ENCODE assay signal across 1 cellular context in the genomic region with DNA sequence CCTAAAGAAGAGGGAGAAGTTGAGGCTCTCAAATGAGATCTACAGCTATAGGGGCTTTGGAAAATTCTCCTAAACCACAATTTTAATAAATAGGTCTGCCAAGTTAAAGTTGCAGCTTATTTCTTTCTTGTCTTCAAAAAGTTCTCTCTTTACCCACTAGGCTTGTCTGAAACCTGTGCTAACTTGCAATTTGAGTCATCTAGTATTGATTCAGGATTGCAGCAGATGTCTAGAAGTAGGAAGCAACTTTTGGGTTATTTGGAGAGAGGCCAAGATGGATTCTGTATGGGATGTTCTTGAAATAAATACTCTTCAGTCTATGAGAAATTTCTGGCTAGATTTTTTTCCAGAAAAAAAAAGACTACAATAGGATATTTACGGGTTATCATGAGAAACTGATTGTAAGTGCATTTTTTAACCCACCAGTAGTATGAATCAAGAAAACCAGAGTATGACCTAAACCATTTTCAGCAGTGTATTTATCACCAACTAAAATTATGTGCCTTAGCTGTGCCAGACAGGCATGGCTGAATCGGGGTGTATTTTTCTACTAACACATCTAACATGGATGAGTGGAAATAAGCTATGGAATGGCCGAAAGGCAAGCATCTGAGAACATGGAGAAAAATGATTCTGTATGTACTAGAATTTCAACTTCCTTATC.
TF ChIP-seq lines count a peak whose summit lies in the region.

No MANE protein-coding gene starts in this region.

TF ChIP-seq in SK-N-SH, 30 proteins besides CTCF, POLR2A, EP300 and RAD21 (continued from another document):
- TF ChIP-seq MEF2A (IDR thresholded peaks at IDR 0.05; ENCODE audit: borderline replicate concordance, low read depth) (no peak), NRF1 (IDR thresholded peaks at IDR 0.05; ENCODE audit: low read depth, low read length) (no peak), SMC3 (IDR thresholded peaks at IDR 0.05; ENCODE audit: low read depth, low read length) (no peak), EZH2phosphoT487 (IDR thresholded peaks at IDR 0.05; ENCODE audit: borderline replicate concordance, low read depth) (no peak), RCOR1 (IDR thresholded peaks at IDR 0.05; ENCODE audit: low read length) (no peak), POLR2AphosphoS5 (IDR thresholded peaks at IDR 0.05; ENCODE audit: low read depth, low read length) (no peak), ELF1 (IDR thresholded peaks at IDR 0.05) (no peak)
